ENCODE assay signal across 23 cellular contexts in genomic region chr12:124375789-124376175, GRCh38.
"Had no signal": no experiment of that assay in that cellular context is flagged by ENCODE, and none has a peak within 500 bp of the region (broad histone marks: within the 10 kb centered on the region; RNA-seq: fewer than 3 reads in every experiment).

No MANE protein-coding gene starts in this region.

- H3K27me3 ChIP-seq: esophagus muscularis mucosa, neural progenitor cell, pancreas, right lobe of liver, spleen, stomach had no signal

- H3K27ac Mint-ChIP-seq: memory B cell; mesothelial cell of epicardium; natural killer cell treated with Interleukin-12 subunit alpha and Interleukin-12 subunit beta and Interleukin-15 and Interleukin-18, amount 100 ng/mL, for 72 hours; neural progenitor cell had no signal

- H3K9ac ChIP-seq: neural progenitor cell had no signal

- H3K4me1 ChIP-seq: neural progenitor cell had no signal

- H3K36me3 ChIP-seq: neural progenitor cell had no signal

- H3K36me3 Mint-ChIP-seq: natural killer cell treated with Interleukin-12 subunit alpha and Interleukin-12 subunit beta and Interleukin-15 and Interleukin-18, amount 100 ng/mL, for 72 hours had no signal

- H3K9me3 ChIP-seq: esophagus muscularis mucosa, left ventricle myocardium inferior, lower lobe of right lung, pancreas, prostate gland, right lobe of liver, spleen, stomach had no signal

- H3K4me3 Mint-ChIP-seq: effector memory CD8-positive, alpha-beta T cell; immature natural killer cell; memory B cell; mesothelial cell of epicardium; natural killer cell treated with Interleukin-12 subunit alpha and Interleukin-12 subunit beta and Interleukin-15 and Interleukin-18, amount 100 ng/mL, for 72 hours; neural progenitor cell; type B pancreatic cell had no signal

- H3K27ac ChIP-seq: epithelial cell of prostate, left ventricle myocardium inferior, lower lobe of right lung, neural progenitor cell, pancreas, prostate gland, right lobe of liver had no signal

- H3K4me2 ChIP-seq: neural progenitor cell had no signal

- DNase-seq: effector memory CD8-positive, alpha-beta T cell; immature natural killer cell; left cardiac atrium; left ventricle myocardium inferior; lower lobe of right lung; occipital lobe; pancreas; retina; right lobe of liver; spleen; stimulated activated CD4-positive, alpha-beta T cell treated with anti-CD3 and anti-CD28 coated beads, Interleukin-15, amount 100 ng/mL, for 24 hours; stimulated activated CD4-positive, alpha-beta T cell treated with anti-CD3 and anti-CD28 coated beads, Interleukin-1b, Interleukin-23, amount 100 ng/mL, for 48 hours; stimulated activated CD4-positive, alpha-beta T cell treated with anti-CD3 and anti-CD28 coated beads, Interleukin-4, amount 100 ng/mL, for 4 hours; stimulated activated naive CD4-positive, alpha-beta T cell; stomach had no signal

- H3K4me3 ChIP-seq: esophagus muscularis mucosa, left ventricle myocardium inferior, lower lobe of right lung, neural progenitor cell, pancreas, prostate gland, right lobe of liver, spleen, stomach had no signal

- H3K9me3 Mint-ChIP-seq: effector memory CD8-positive, alpha-beta T cell; immature natural killer cell; memory B cell; mesothelial cell of epicardium; natural killer cell treated with Interleukin-12 subunit alpha and Interleukin-12 subunit beta and Interleukin-15 and Interleukin-18, amount 100 ng/mL, for 72 hours; neural progenitor cell; type B pancreatic cell had no signal

- H3K27me3 Mint-ChIP-seq: effector memory CD8-positive, alpha-beta T cell; memory B cell; natural killer cell treated with Interleukin-12 subunit alpha and Interleukin-12 subunit beta and Interleukin-15 and Interleukin-18, amount 100 ng/mL, for 72 hours; type B pancreatic cell had no signal

- H2AFZ ChIP-seq: neural progenitor cell had no signal
